In genomic region chr21:41952568-41953248, GRCh38 we compare ENCODE assay signal across 8 cellular contexts. TPM values are rescaled to one million over a fixed set of nuclear protein-coding genes. Genes with fewer than 3 reads are reported as not detected.
DNase-seq lines count a peak whose midpoint lies in the region; ATAC-seq, FAIRE-seq and TF ChIP-seq lines count a peak whose summit lies in the region.

No MANE protein-coding gene starts in this region.

- peak overlapping the region; percentile 63 for H2AFZ ChIP-seq in hepatocyte

- H3K36me3 ChIP-seq in hepatocyte (replicated peaks; ENCODE audit: insufficient read depth, low read depth) = no peaks in the 10 kb centered on the region

- no peaks in the 10 kb centered on the region for H3K9me3 ChIP-seq in hepatocyte (ENCODE audit: low read depth)

- FAIRE-seq in GM19239 (lab: Jason Lieb, UNC) = no peak

- peaks cover 13% of the 10 kb centered on the region for H3K79me2 ChIP-seq in hepatocyte

- 56% methylated on average over 28 of the region's 30 CpGs for WGBS in hepatocyte (ENCODE audit: low lambda C conversion rate, missing lambda C conversion rate)

- H3K4me3 ChIP-seq in hepatocyte (peak overlapping the region; percentile 61), skin epidermis (peak overlapping the region; percentile 48 to 71 (median 55))

- H3K9me2 ChIP-seq in hepatocyte (replicated peaks; ENCODE audit: insufficient read depth) = no peaks in the 10 kb centered on the region

- no peaks in the 10 kb centered on the region for H3K27me3 ChIP-seq in hepatocyte

- H4K20me1 ChIP-seq in hepatocyte (ENCODE audit: insufficient read depth, poor library complexity, severe bottlenecking) = peaks cover 2% of the 10 kb centered on the region

- peak overlapping the region; percentile 92 for H3K4me2 ChIP-seq in hepatocyte

- ATAC-seq in HG03457 (IDR thresholded peaks at IDR 0.05; ENCODE audit: unreplicated experiment) = no peak
- ATAC-seq in GM18498 (IDR thresholded peaks at IDR 0.05; ENCODE audit: unreplicated experiment) = no peak

- H3K4me1 ChIP-seq in hepatocyte (ENCODE audit: insufficient read depth) = peaks cover 14% of the 10 kb centered on the region

- TF ChIP-seq CTCF in VCaP (conservative IDR thresholded peaks at IDR 0.05) (no peak), hepatocyte (IDR thresholded peaks at IDR 0.05; ENCODE audit: poor library complexity) (no peak)

- H3K27ac ChIP-seq in VCaP (peak overlapping the region; percentile 88), hepatocyte (no peak overlapping the region), skin epidermis (peak overlapping the region in 20 of 21 experiments; percentile 42 to 86 (median 74))

- DNase-seq in NCI-H345 (lab: John Stamatoyannopoulos, UW) (peak; percentile 24), NCI-H345 treated with DMSO at 0.1 percent for 48 hours (lab: John Stamatoyannopoulos, UW; ENCODE audit: unreplicated experiment) (no peak), hepatocyte (ENCODE audit: low spot score) (no peak), GM19239 (ENCODE audit: insufficient read length, low spot score) (no peak)

RNA-seq across cellular contexts. Expression of gene C2CD2, which starts 1.1 kb away (rescaled TPM):
- total RNA-seq in hepatocyte = 8.6 and 13.9 TPM in 2 replicates
- 6.4 and 7.3 TPM in 2 replicates for polyA plus RNA-seq in hepatocyte

RNA-seq across cellular contexts. Expression of gene ZBTB21, which starts 57.5 kb away (rescaled TPM):
- 13.8 and 21.5 TPM in 2 replicates for total RNA-seq in hepatocyte
- polyA plus RNA-seq in hepatocyte = 6.0 and 8.1 TPM in 2 replicates
